ENCODE assay signal across 6 cellular contexts in the genomic region with DNA sequence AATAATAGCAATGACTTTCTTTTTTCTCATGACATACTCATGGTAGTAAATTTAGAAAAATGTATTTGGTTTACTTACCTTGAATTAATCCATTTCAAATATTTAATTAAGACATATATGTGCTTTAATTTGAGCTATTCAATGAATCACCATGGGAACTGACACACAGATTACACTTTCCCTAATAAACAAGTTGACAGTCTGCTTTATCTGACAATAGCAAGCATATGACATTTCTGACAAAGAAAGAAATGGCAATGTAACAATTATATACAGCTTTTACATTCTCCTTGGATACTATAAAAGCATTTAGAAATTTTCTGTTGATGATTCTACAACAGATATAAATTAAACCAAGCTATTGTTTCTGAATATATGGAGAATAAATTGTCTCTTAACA.
"Had no signal": no experiment of that assay in that cellular context is flagged by ENCODE, and none has a peak within 500 bp of the region (broad histone marks: within the 10 kb centered on the region; RNA-seq: fewer than 3 reads in every experiment).

No MANE protein-coding gene starts in this region.

- H3K27ac ChIP-seq: HL-60 had no signal

- H3K4me3 ChIP-seq: K562 had no signal

- ATAC-seq: HepG2, K562 had no signal

- DNase-seq: IMR-90, KBM-7, KG1 had no signal
